1 cellular context compared by ENCODE assay signal in genomic region chr6:4907602-4908001, GRCh38.
TF ChIP-seq lines count a peak whose summit lies in the region.

No MANE protein-coding gene starts in this region.

TF ChIP-seq in H1, 55 proteins besides CTCF, POLR2A, EP300 and RAD21:
- TF ChIP-seq RBBP5 (IDR thresholded peaks at IDR 0.05; ENCODE audit: borderline replicate concordance, low read depth, low read length) (no peak), ASH2L (IDR thresholded peaks at IDR 0.05; ENCODE audit: low read length) (no peak), FOSL1 (IDR thresholded peaks at IDR 0.05; ENCODE audit: insufficient read depth, low read depth, low read length) (no peak), SUZ12 (IDR thresholded peaks at IDR 0.05; ENCODE audit: low read length) (no peak), RXRA (IDR thresholded peaks at IDR 0.05; ENCODE audit: insufficient read depth, low read depth, low read length) (no peak), HDAC6 (IDR thresholded peaks at IDR 0.05; ENCODE audit: low read depth, low read length) (no peak), CBX8 (IDR thresholded peaks at IDR 0.05; ENCODE audit: borderline replicate concordance, low read depth, low read length) (no peak), RNF2 (IDR thresholded peaks at IDR 0.05; ENCODE audit: borderline replicate concordance, low read depth, low read length, missing control alignments, poor library complexity, severe bottlenecking) (no peak), KDM1A (IDR thresholded peaks at IDR 0.05; ENCODE audit: borderline replicate concordance, low read length) (no peak), CREB1 (IDR thresholded peaks at IDR 0.05) (no peak)
